8 cellular contexts compared by ENCODE assay signal in genomic region chr6:130018292-130018829, GRCh38. TPM values are rescaled to one million over a fixed set of nuclear protein-coding genes. Genes with fewer than 3 reads are reported as not detected.
DNase-seq lines count a peak whose midpoint lies in the region; ATAC-seq, FAIRE-seq and TF ChIP-seq lines count a peak whose summit lies in the region.

TSS of gene L3MBTL3 (plus strand) at chr6:130018581. CDS start at chr6:130042700, 24,119 bp downstream.

- peak within 1 kb of the TSS; percentile 72 to 82 (median 73) for H3K4me3 ChIP-seq in HepG2 (replicated peaks in 1 of 3; ENCODE audit: insufficient read depth in 1 of 3, low read depth in 2 of 3, low read length in 3 of 3)

- BruUV-seq in HepG2 (replicated peaks; lab: Mats Ljungman, UMichigan) = no TSS peak

- 0 out of 2 replicates have a peak within 1 kb of the TSS, but pooled peaks have one; percentile 46 for H3K9ac ChIP-seq in HepG2 (ENCODE audit: insufficient read depth, low read depth, low read length)

- H3K27ac ChIP-seq in HepG2 (ENCODE audit: extremely low read length, insufficient read depth, low read length) = no peak within 1 kb of the TSS

- POLR2A ChIA-PET in HepG2 (lab: Yijun Ruan, JAX) = no interaction called here

- H3K4me2 ChIP-seq in HepG2 (ENCODE audit: low read depth, low read length) = peak within 1 kb of the TSS; percentile 98

- H4K20me1 ChIP-seq in HepG2 (ENCODE audit: insufficient read depth, low read length) = no peaks in the 10 kb centered on the region

- H2AFZ ChIP-seq in HepG2 (ENCODE audit: low read length) = peak within 1 kb of the TSS; percentile 60

- TF ChIP-seq POLR2A in HepG2 (IDR thresholded peaks at IDR 0.05; ENCODE audit: insufficient read depth in 1 of 2, low read depth in 2 of 2, low read length in 2 of 2) = no peak

- ATAC-seq in GM19035 (IDR thresholded peaks at IDR 0.05; ENCODE audit: unreplicated experiment) (peak; percentile 69), HG03342 (IDR thresholded peaks at IDR 0.05; ENCODE audit: unreplicated experiment) (peak; percentile 66), HepG2 (peak; percentile 89)

- no peaks in the 10 kb centered on the region for H3K79me2 ChIP-seq in HepG2 (ENCODE audit: insufficient read depth, low read length)

- no peak for FAIRE-seq in HepG2 (lab: Jason Lieb, UNC)

- no peak for TF ChIP-seq RAD21 in HepG2 (CRISPR knock-in tag; IDR thresholded peaks at IDR 0.05)

- TF ChIP-seq EP300 in HepG2 (IDR thresholded peaks at IDR 0.05; ENCODE audit: low read depth in 2 of 2, low read length in 2 of 2) = no peak
- no peak for TF ChIP-seq EP300 in HepG2 (CRISPR knock-in tag; IDR thresholded peaks at IDR 0.05; ENCODE audit: borderline replicate concordance)

- intact Hi-C loops in HepG2 (cut with micrococcal nuclease; ENCODE audit: unreplicated experiment) = loop anchor here (5.0 kb wide), 1 partner anchor 76 kb away; no protein-coding TSS in a partner anchor

- TF ChIP-seq CTCF in HepG2 (CRISPR knock-in tag; IDR thresholded peaks at IDR 0.05) = no peak

- H3K4me1 ChIP-seq in HepG2 (ENCODE audit: insufficient read depth, low read length) = peaks cover 5% of the 10 kb centered on the region; the same call in 1 of the 2 replicates

- 6% methylated on average over 29 of the region's 29 CpGs for WGBS in HepG2 (ENCODE audit: low lambda C conversion rate)

- CTCF ChIA-PET in HepG2 (lab: Yijun Ruan, JAX; ENCODE audit: low intra/inter-chr PET ratio, low total read pairs) = no interaction called here

- H3K9me3 ChIP-seq in HepG2 (ENCODE audit: low read length) = no peaks in the 10 kb centered on the region

- in situ Hi-C loops in HepG2 (cut with HindIII; ENCODE audit: extremely low pct_ligation_motif_present, low pct_unique_long_range_greater_than_20kb) = no loop called here

- DNase-seq in AG08395 (ENCODE audit: low spot score) (peak; percentile 94), NCI-H526 treated with DMSO at 0.1 percent for 48 hours (lab: John Stamatoyannopoulos, UW) (peak; percentile 77), dermis blood vessel endothelial cell (peak; percentile 93), HepG2 (ENCODE audit: low spot score) (peak; percentile 51)
- peak; percentile 72 to 78 for DNase-seq in activated CD4-positive, alpha-beta T cell treated with anti-CD3 and anti-CD28 coated beads, Interleukin-2, amount 50 U/mL, for 24 hours (ENCODE audit: low read depth in 1 of 2, low spot score in 1 of 2)
- peak; percentile 88 to 90 for DNase-seq in stimulated activated CD4-positive, alpha-beta T cell treated with anti-CD3 and anti-CD28 coated beads, Interleukin-2, amount 100 ng/mL, for 24 hours

- peaks cover 0 to 38% of the 10 kb centered on the region in 2 experiments; a peak in 3 of 5 replicates for H3K27me3 ChIP-seq in HepG2 (ENCODE audit: control insufficient read depth in 1 of 2, insufficient read depth in 2 of 2, low read length in 2 of 2)

- no peaks in the 10 kb centered on the region for H3K36me3 ChIP-seq in HepG2 (replicated peaks in 1 of 2; ENCODE audit: control insufficient read depth in 1 of 2, insufficient read depth in 2 of 2, low read length in 2 of 2)

TF ChIP-seq in HepG2, 621 proteins besides CTCF, POLR2A, EP300 and RAD21 (continues in another document):
- TF ChIP-seq ZNF142 (CRISPR knock-in tag; IDR thresholded peaks at IDR 0.05) = 0 out of 2 replicates have a peak, but pooled peaks have one; percentile 38
- TF ChIP-seq ZNF605 (CRISPR knock-in tag; IDR thresholded peaks at IDR 0.05) = 0 out of 2 replicates have a peak, but pooled peaks have one; percentile 26
- no peak for TF ChIP-seq ZFP82 (CRISPR knock-in tag; IDR thresholded peaks at IDR 0.05; ENCODE audit: borderline replicate concordance)
- no peak for TF ChIP-seq POLR2AphosphoS2 (IDR thresholded peaks at IDR 0.05; ENCODE audit: low read depth, low read length)
- peak; percentile 62; the same call in 1 of the 2 replicates for TF ChIP-seq PHF21A (CRISPR knock-in tag; IDR thresholded peaks at IDR 0.05)
- TF ChIP-seq ZNF800 (CRISPR knock-in tag; IDR thresholded peaks at IDR 0.05) = peak; percentile 97
- TF ChIP-seq NAIF1 (CRISPR knock-in tag; IDR thresholded peaks at IDR 0.05; ENCODE audit: borderline replicate concordance) = peak; percentile 98
- TF ChIP-seq ZNF224 (CRISPR knock-in tag; IDR thresholded peaks at IDR 0.05) = no peak
- TF ChIP-seq GABPB1 (CRISPR knock-in tag; IDR thresholded peaks at IDR 0.05) = peak; percentile 45; the same call in 1 of the 2 replicates

RNA-seq across cellular contexts. Expression of gene L3MBTL3, which starts in this region (rescaled TPM):
- total RNA-seq in dermis blood vessel endothelial cell (34.7 and 54.7 TPM in 2 replicates), HepG2 (2016; rRNA removed; fragmentation: Illumina TruSeq; extraction: Trizol) (2.5 and 4.1 TPM in 2 replicates)
- total RNA-seq in HepG2 (2016; cell fraction: cytosol; rRNA removed; fragmentation: Illumina TruSeq; extraction: Trizol; ENCODE audit: low read depth) = 1.3 and 1.4 TPM in 2 replicates
- total RNA-seq in HepG2 (2016; cell fraction: insoluble cytoplasmic fraction; rRNA removed; fragmentation: Illumina TruSeq; extraction: Trizol) = 2.3 and 3.2 TPM in 2 replicates
- total RNA-seq in HepG2 (2016; cell fraction: membrane; rRNA removed; fragmentation: Illumina TruSeq; extraction: Trizol) = 1.9 and 2.3 TPM in 2 replicates
- total RNA-seq in HepG2 (2016; cell fraction: nucleus; rRNA removed; fragmentation: Illumina TruSeq; extraction: Trizol) = 3.9 and 4.0 TPM in 2 replicates
- polyA plus RNA-seq in HepG2 (2011; rRNA removed) = 1.2 and 1.5 TPM in 2 replicates
- polyA plus RNA-seq in HepG2 (2011; cell fraction: cytosol; rRNA removed) = 0.39 and 0.87 TPM in 2 replicates
- polyA plus RNA-seq in HepG2 (2011; cell fraction: nucleus; rRNA removed) = 1.3 and 3.9 TPM in 2 replicates
- 1.0 and 1.7 TPM in 2 replicates for polyA plus RNA-seq in HepG2 (2012)
- polyA plus RNA-seq in HepG2 (2016; cell fraction: cytosol; fragmentation: Illumina TruSeq; extraction: Trizol; ENCODE audit: low read depth) = 0.12 and 0.37 TPM in 2 replicates
- polyA plus RNA-seq in HepG2 (2016; cell fraction: insoluble cytoplasmic fraction; fragmentation: Illumina TruSeq; extraction: Trizol; ENCODE audit: low read depth) = 2.2 TPM in 2 replicates
- 0.26 and 0.31 TPM in 2 replicates for polyA plus RNA-seq in HepG2 (2016; cell fraction: membrane; fragmentation: Illumina TruSeq; extraction: Trizol; ENCODE audit: low read depth)
- polyA plus RNA-seq in HepG2 (2016; cell fraction: nucleus; fragmentation: Illumina TruSeq; extraction: Trizol; ENCODE audit: insufficient read depth, low read depth) = 3.6 and 4.0 TPM in 2 replicates
- polyA minus RNA-seq in HepG2 (2011; rRNA and poly(A)+ RNA removed; ENCODE audit: low replicate concordance) = 0.70 and 2.3 TPM in 2 replicates
- polyA minus RNA-seq in HepG2 (2011; cell fraction: cytosol; rRNA and poly(A)+ RNA removed) = 0.70 and 1.1 TPM in 2 replicates
- polyA minus RNA-seq in HepG2 (2011; cell fraction: nucleus; rRNA and poly(A)+ RNA removed) = 3.5 and 5.1 TPM in 2 replicates
